ENCODE assay signal across 8 cellular contexts in genomic region chr4:77007358-77008230, GRCh38. TPM values are rescaled to one million over a fixed set of nuclear protein-coding genes. Genes with fewer than 3 reads are reported as not detected.
DNase-seq lines count a peak whose midpoint lies in the region; ATAC-seq and TF ChIP-seq lines count a peak whose summit lies in the region.

No MANE protein-coding gene starts in this region.

- WGBS in transverse colon (ENCODE audit: low coverage in 1 of 2), 2 donors: 17 to 29% methylated on average over 1 of the region's 1 CpG

- H3K4me1 ChIP-seq in HUES6 (ENCODE audit: control insufficient read depth, insufficient read depth, low read length) (peaks cover 49% of the 10 kb centered on the region), iPS-20b (ENCODE audit: insufficient read depth, low read length) (peaks cover 28% of the 10 kb centered on the region), transverse colon (peaks cover 0 to 36% (median 0%) of the 10 kb centered on the region in 4 donors)

- H3K27me3 Mint-ChIP-seq in CD14-positive monocyte (ENCODE audit: low read depth in 3 of 3): no peaks in the 10 kb centered on the region
- no peaks in the 10 kb centered on the region for H3K27me3 Mint-ChIP-seq in activated naive CD8-positive, alpha-beta T cell treated with anti-CD3 and anti-CD28 coated beads, Interleukin-2, amount 10 ng/mL, durations not matched to agents 7 days and 5 days

- peaks cover 18% of the 10 kb centered on the region for H3K4me1 Mint-ChIP-seq in CD14-positive monocyte
- peaks cover 33% of the 10 kb centered on the region for H3K4me1 Mint-ChIP-seq in activated naive CD8-positive, alpha-beta T cell treated with anti-CD3 and anti-CD28 coated beads, Interleukin-2, amount 10 ng/mL, durations not matched to agents 7 days and 5 days

- H3K4me3 ChIP-seq in HUES6 (ENCODE audit: low read depth, low read length): no peak overlapping the region
- H3K4me3 ChIP-seq in iPS-20b (ENCODE audit: low read length): no peak overlapping the region; the same call in 1 of the 2 replicates
- no peak overlapping the region for H3K4me3 ChIP-seq in transverse colon

- peak overlapping the region in 1 of 2 donors; percentile 19 for H3K4me3 Mint-ChIP-seq in CD14-positive monocyte
- H3K4me3 Mint-ChIP-seq in activated naive CD8-positive, alpha-beta T cell treated with anti-CD3 and anti-CD28 coated beads, Interleukin-2, amount 10 ng/mL, durations not matched to agents 7 days and 5 days: peak overlapping the region; percentile 23

- peaks cover 8 to 12% of the 10 kb centered on the region in 2 donors for H3K36me3 Mint-ChIP-seq in CD14-positive monocyte
- peaks cover 45% of the 10 kb centered on the region for H3K36me3 Mint-ChIP-seq in activated naive CD8-positive, alpha-beta T cell treated with anti-CD3 and anti-CD28 coated beads, Interleukin-2, amount 10 ng/mL, durations not matched to agents 7 days and 5 days

- no peak for TF ChIP-seq CTCF in CD14-positive monocyte (IDR thresholded peaks at IDR 0.05)
- no peak for TF ChIP-seq CTCF in transverse colon (IDR thresholded peaks at IDR 0.05)

- H3K9ac ChIP-seq in HUES6 (ENCODE audit: low read length) (no peak overlapping the region), iPS-20b (ENCODE audit: low read depth, low read length) (peak overlapping the region; percentile 23; the same call in 1 of the 2 replicates)

- peak; percentile 75 for ATAC-seq in GM21381 (IDR thresholded peaks at IDR 0.05; ENCODE audit: unreplicated experiment)
- peak; percentile 67 for ATAC-seq in activated naive CD8-positive, alpha-beta T cell treated with anti-CD3 and anti-CD28 coated beads, Interleukin-2, amount 10 ng/mL, durations not matched to agents 7 days and 5 days (ENCODE audit: low read depth)
- no peak for ATAC-seq in GM18519 (IDR thresholded peaks at IDR 0.05; ENCODE audit: low FRiP score, unreplicated experiment)

- H3K36me3 ChIP-seq in HUES6 (ENCODE audit: control insufficient read depth, insufficient read depth, low read length): peaks cover 33% of the 10 kb centered on the region
- peaks cover 36% of the 10 kb centered on the region for H3K36me3 ChIP-seq in iPS-20b (ENCODE audit: insufficient read depth, low read depth, low read length)
- H3K36me3 ChIP-seq in transverse colon: no peaks in the 10 kb centered on the region

- no peak for TF ChIP-seq POLR2A in transverse colon (IDR thresholded peaks at IDR 0.05)

- H3K27ac ChIP-seq in HUES6 (ENCODE audit: low read depth, low read length) (peak overlapping the region; percentile 25; the same call in 1 of the 2 replicates), iPS-20b (ENCODE audit: low read length) (no peak overlapping the region), transverse colon (peak overlapping the region; percentile 39 to 47 (median 44))

- intact Hi-C loops in CD14-positive monocyte (cut with micrococcal nuclease) (no loop called here), transverse colon (cut with DNase I; ENCODE audit: low total_unique reads) (no loop called here)

- in situ Hi-C loops in transverse colon (cut with MboI; ENCODE audit: low pct_ligation_motif_present in 1 of 4, low pct_unique_long_range_greater_than_20kb in 1 of 4, low sequenced_read_pairs in 3 of 4): no loop called here

- DNase-seq in CD14-positive monocyte (ENCODE audit: low spot score): no peak
- DNase-seq in activated naive CD8-positive, alpha-beta T cell treated with anti-CD3 and anti-CD28 coated beads, Interleukin-2, amount 10 ng/mL, durations not matched to agents 7 days and 5 days: no peak
- DNase-seq in transverse colon: no peak
- DNase-seq in DMS 273 (lab: John Stamatoyannopoulos, UW; ENCODE audit: unreplicated experiment): no peak

- POLR2A ChIA-PET in activated naive CD8-positive, alpha-beta T cell treated with anti-CD3 and anti-CD28 coated beads, Interleukin-2, amount 10 ng/mL, durations not matched to agents 7 days and 5 days (lab: Charles Lee): interaction anchor here (0.7 kb wide), 1 partner anchor 12 kb away, joined by 3 read pairs; no protein-coding TSS in a partner anchor

- H3K27ac Mint-ChIP-seq in CD14-positive monocyte: peak overlapping the region; percentile 58 to 93 (median 90)
- peak overlapping the region; percentile 48 for H3K27ac Mint-ChIP-seq in activated naive CD8-positive, alpha-beta T cell treated with anti-CD3 and anti-CD28 coated beads, Interleukin-2, amount 10 ng/mL, durations not matched to agents 7 days and 5 days

- no peaks in the 10 kb centered on the region for H3K27me3 ChIP-seq in HUES6 (ENCODE audit: control insufficient read depth, insufficient read depth, low read length)
- no peaks in the 10 kb centered on the region for H3K27me3 ChIP-seq in iPS-20b (ENCODE audit: insufficient read depth, low read length)
- no peaks in the 10 kb centered on the region for H3K27me3 ChIP-seq in transverse colon

- no peak for TF ChIP-seq EP300 in transverse colon (IDR thresholded peaks at IDR 0.05; ENCODE audit: low read depth)

- H3K9me3 ChIP-seq in HUES6 (ENCODE audit: control insufficient read depth, insufficient read depth, low read depth, low read length) (no peaks in the 10 kb centered on the region), iPS-20b (ENCODE audit: insufficient read depth, low read depth, low read length) (no peaks in the 10 kb centered on the region), transverse colon (no peaks in the 10 kb centered on the region)

- H3K9me3 Mint-ChIP-seq in CD14-positive monocyte: peaks cover 0 to 2% (median 0%) of the 10 kb centered on the region in 7 donors
- H3K9me3 Mint-ChIP-seq in activated naive CD8-positive, alpha-beta T cell treated with anti-CD3 and anti-CD28 coated beads, Interleukin-2, amount 10 ng/mL, durations not matched to agents 7 days and 5 days: no peaks in the 10 kb centered on the region

RNA-seq across cellular contexts. Expression of gene SEPTIN11, which starts 58.0 kb away (rescaled TPM):
- polyA plus RNA-seq in CD14-positive monocyte: 10 to 100 TPM in 1 of 2 donors, 1 to 10 TPM in 1; 8.8 to 14.8 TPM
- 10 to 100 TPM; 51.9 to 60.0 TPM for total RNA-seq in activated naive CD8-positive, alpha-beta T cell treated with anti-CD3 and anti-CD28 coated beads, Interleukin-2, amount 10 ng/mL, durations not matched to agents 7 days and 5 days
- total RNA-seq in transverse colon: 100 to 1,000 TPM in 1 of 4 donors, 10 to 100 TPM in 3; 48.6 to 127 (median 78.8) TPM
